Comparison of ENCODE assay signal across 16 cellular contexts in genomic region chr22:43823353-43823908, GRCh38. TPM values are rescaled to one million over a fixed set of nuclear protein-coding genes. Genes with fewer than 3 reads are reported as not detected.
DNase-seq lines count a peak whose midpoint lies in the region; ATAC-seq and TF ChIP-seq lines count a peak whose summit lies in the region.
"Had no signal": no experiment of that assay in that cellular context is flagged by ENCODE, and none has a peak within 500 bp of the region (broad histone marks: within the 10 kb centered on the region; RNA-seq: fewer than 3 reads in every experiment).

No MANE protein-coding gene starts in this region.

- H3K9ac ChIP-seq in iPS-20b (ENCODE audit: low read depth, low read length) = 0 out of 2 replicates have a peak overlapping the region, but pooled peaks have one; percentile 15
- H3K9ac ChIP-seq: SK-N-SH had no signal

- H3K9me3 ChIP-seq in iPS-20b (ENCODE audit: insufficient read depth, low read depth, low read length) = no peaks in the 10 kb centered on the region
- H3K9me3 ChIP-seq: ovary, SK-N-SH, tibial nerve had no signal

- peaks cover 25% of the 10 kb centered on the region for H3K36me3 ChIP-seq in iPS-20b (ENCODE audit: insufficient read depth, low read depth, low read length)
- H3K36me3 ChIP-seq: ovary, tibial nerve had no signal

- ATAC-seq in sciatic nerve (no peak), GM18505 (IDR thresholded peaks at IDR 0.05; ENCODE audit: unreplicated experiment) (no peak), HG03039 (IDR thresholded peaks at IDR 0.05; ENCODE audit: unreplicated experiment) (no peak)
- ATAC-seq: activated naive CD4-positive, alpha-beta T cell treated with anti-CD3 and anti-CD28 coated beads, Interleukin-2, amount 50 U/mL, for 72 hours; K562 had no signal

- peaks cover 17% of the 10 kb centered on the region for H3K4me1 ChIP-seq in iPS-20b (ENCODE audit: insufficient read depth, low read length)

- intact Hi-C loops in sciatic nerve (cut with DNase I) = no loop called here

- peak overlapping the region; percentile 26; the same call in 1 of the 2 replicates for H3K4me3 ChIP-seq in iPS-20b (ENCODE audit: low read length)
- H3K4me3 ChIP-seq: K562, ovary, tibial nerve had no signal

- TF ChIP-seq POLR2A in GM18505 (IDR thresholded peaks at IDR 0.05; ENCODE audit: borderline replicate concordance, extremely low read depth, insufficient read depth, insufficient read length) = no peak

- no peaks in the 10 kb centered on the region for H3K27me3 ChIP-seq in iPS-20b (ENCODE audit: insufficient read depth, low read length)
- H3K27me3 ChIP-seq: ovary had no signal

- no peak overlapping the region for H3K27ac ChIP-seq in iPS-20b (ENCODE audit: low read length)
- H3K27ac ChIP-seq: ovary, tibial nerve had no signal

- peak; percentile 29 for DNase-seq in HT-29 (ENCODE audit: low spot score)
- DNase-seq in SHP77 (lab: John Stamatoyannopoulos, UW) = peak; percentile 67 to 83
- peak; percentile 38 for DNase-seq in sciatic nerve (ENCODE audit: low spot score)
- no peak for DNase-seq in GM19240 (ENCODE audit: insufficient read length, low spot score)
- DNase-seq in pons (ENCODE audit: low spot score) = no peak
- DNase-seq: activated CD4-positive, alpha-beta T cell treated with anti-CD3 and anti-CD28 coated beads, Interleukin-2, amount 50 U/mL, for 1 hour; DND-41; NCI-H226; SK-N-SH had no signal

RNA-seq across cellular contexts. Expression of gene EFCAB6, which starts 11.3 kb away (rescaled TPM):
- 0.08 TPM in 1 of 2 replicates, not detected in the other for total RNA-seq in HT-29 (2014; rRNA removed; shearing (Covaris generic))
- total RNA-seq in sciatic nerve = 4.4 TPM
- total RNA-seq: K562 had no signal

RNA-seq across cellular contexts. Expression of gene SULT4A1, which starts 38.9 kb away (rescaled TPM):
- not detected in 2 replicates for total RNA-seq in HT-29 (2014; rRNA removed; shearing (Covaris generic))
- total RNA-seq in sciatic nerve = 0.27 TPM

Comparison
In these comparisons a context has a peak if more than half of its experiments do, and no peak if none do; other contexts are left out.
1. DNase-seq: peak in HT-29 (single experiment), SHP77 (2 of 2) and sciatic nerve (single experiment); none in GM19240 (single experiment) and pons (single experiment).